1 cellular context compared by ENCODE assay signal in the genomic region with DNA sequence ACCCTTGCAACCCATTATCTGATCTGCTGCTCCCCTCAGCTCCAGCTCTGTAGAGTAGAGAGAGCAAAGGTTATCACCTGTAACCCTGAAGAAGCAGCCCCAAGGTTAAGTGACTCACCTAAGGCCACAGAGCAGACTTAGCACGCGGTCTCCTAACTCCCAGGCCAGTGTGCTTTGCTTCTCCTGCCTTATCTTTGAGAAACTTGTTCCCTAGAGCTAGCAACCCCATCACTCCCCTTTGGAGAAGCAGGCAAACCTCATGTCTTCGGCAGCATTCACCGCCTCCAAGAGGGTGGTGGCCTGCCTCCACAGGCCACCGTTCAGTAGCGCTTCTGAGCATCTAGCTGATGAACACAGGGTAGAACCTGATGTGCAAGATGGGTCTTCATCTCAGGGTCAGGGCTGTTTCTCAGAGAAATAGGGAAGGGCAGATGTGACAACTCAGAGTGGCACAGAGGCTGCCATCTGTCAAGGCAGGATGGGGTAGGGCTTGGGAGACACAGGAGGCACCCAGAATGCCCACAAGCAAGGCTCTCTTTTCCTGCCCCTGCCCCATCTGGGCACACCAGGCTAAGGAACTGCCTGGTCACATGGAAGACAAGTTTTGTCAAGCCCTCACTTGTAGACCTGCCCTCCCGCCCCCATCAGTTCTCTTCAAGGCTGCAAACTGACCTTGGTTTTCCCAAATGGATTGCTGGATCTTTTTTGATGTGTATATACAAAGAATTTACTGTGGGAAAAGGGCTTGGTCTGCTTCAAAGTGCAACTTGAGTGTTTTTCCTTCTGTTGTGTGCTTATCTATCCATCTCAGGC.
TF ChIP-seq lines count a peak whose summit lies in the region.

No MANE protein-coding gene starts in this region.

TF ChIP-seq in K562, 482 proteins besides CTCF, POLR2A, EP300 and RAD21 (continued from another document and continues in another):
- TF ChIP-seq NCOA2 (IDR thresholded peaks at IDR 0.05; ENCODE audit: partially characterized antibody in 2 of 2) (no peak), ZBTB8A (IDR thresholded peaks at IDR 0.05; ENCODE audit: partially characterized antibody) (no peak), ZBTB11 (CRISPR knock-in tag; IDR thresholded peaks at IDR 0.05) (no peak), ASH1L (IDR thresholded peaks at IDR 0.05; ENCODE audit: borderline replicate concordance, low read depth, partially characterized antibody) (no peak), SAFB (IDR thresholded peaks at IDR 0.05; ENCODE audit: borderline replicate concordance, low read depth, low read length) (no peak), CBX3 (IDR thresholded peaks at IDR 0.05; ENCODE audit: borderline replicate concordance in 1 of 2, low read length in 2 of 2) (peak in 1 of 2 experiments; percentile 38; a peak in 1 of 3 replicates), NR4A1 (CRISPR knock-in tag; IDR thresholded peaks at IDR 0.05) (no peak), NR4A1 (tag; IDR thresholded peaks at IDR 0.05) (no peak), OTX1 (CRISPR knock-in tag; IDR thresholded peaks at IDR 0.05) (no peak), POLR2H (tag; IDR thresholded peaks at IDR 0.05; ENCODE audit: low read depth) (no peak), ZC3H4 (CRISPR knock-in tag; IDR thresholded peaks at IDR 0.05; ENCODE audit: borderline replicate concordance) (no peak), ZNF316 (IDR thresholded peaks at IDR 0.05) (no peak), RBFOX2 (IDR thresholded peaks at IDR 0.05; ENCODE audit: low read depth, low read length) (no peak), BACH1 (tag; IDR thresholded peaks at IDR 0.05) (no peak), ZBTB1 (CRISPR knock-in tag; IDR thresholded peaks at IDR 0.05; ENCODE audit: borderline replicate concordance, low read depth) (0 out of 2 replicates have a peak, but pooled peaks have one; percentile 53), KLF1 (tag; IDR thresholded peaks at IDR 0.05) (no peak), GABPB2 (CRISPR knock-in tag; conservative IDR thresholded peaks at IDR 0.05) (no peak), ZZZ3 (IDR thresholded peaks at IDR 0.05) (no peak), BRD4 (IDR thresholded peaks at IDR 0.05) (no peak), SRSF9 (IDR thresholded peaks at IDR 0.05; ENCODE audit: borderline replicate concordance, low read depth, low read length) (no peak), MTF1 (CRISPR knock-in tag; IDR thresholded peaks at IDR 0.05; ENCODE audit: borderline replicate concordance) (no peak), TFE3 (CRISPR knock-in tag; IDR thresholded peaks at IDR 0.05) (no peak), HDAC3 (IDR thresholded peaks at IDR 0.05; ENCODE audit: borderline replicate concordance, partially characterized antibody) (no peak), SIRT6 (IDR thresholded peaks at IDR 0.05; ENCODE audit: low read depth, low read length) (no peak), CC2D1A (IDR thresholded peaks at IDR 0.05) (no peak), NONO (IDR thresholded peaks at IDR 0.05; ENCODE audit: low read depth in 2 of 2, low read length in 1 of 2) (no peak), PHB2 (IDR thresholded peaks at IDR 0.05; ENCODE audit: low read depth) (no peak), NEUROD1 (IDR thresholded peaks at IDR 0.05; ENCODE audit: borderline replicate concordance, low read depth, low read length, partially characterized antibody) (peak; percentile 38), MCM3 (IDR thresholded peaks at IDR 0.05) (no peak), ZNF584 (CRISPR knock-in tag; IDR thresholded peaks at IDR 0.05; ENCODE audit: low read depth) (no peak), RNF2 (IDR thresholded peaks at IDR 0.05) (no peak), MTA3 (IDR thresholded peaks at IDR 0.05; ENCODE audit: borderline replicate concordance) (0 out of 2 replicates have a peak, but pooled peaks have one; percentile 24), ZNF23 (CRISPR knock-in tag; IDR thresholded peaks at IDR 0.05) (no peak), SRF (CRISPR knock-in tag; IDR thresholded peaks at IDR 0.05) (no peak), JUND (IDR thresholded peaks at IDR 0.05; ENCODE audit: borderline replicate concordance, low read depth, low read length) (peak; percentile 91), JUND (tag; IDR thresholded peaks at IDR 0.05; ENCODE audit: borderline replicate concordance, low read depth, low read length) (peak; percentile 83; the same call in 2 of the 3 replicates), ZNF282 (CRISPR knock-in tag; IDR thresholded peaks at IDR 0.05) (no peak), CREB1 (IDR thresholded peaks at IDR 0.05) (no peak), CREB1 (CRISPR knock-in tag; IDR thresholded peaks at IDR 0.05) (peak; percentile 20; the same call in 1 of the 2 replicates), MED1 (CRISPR knock-in tag; IDR thresholded peaks at IDR 0.05; ENCODE audit: borderline replicate concordance) (no peak), FOXK2 (conservative IDR thresholded peaks at IDR 0.05 in 1 of 2, IDR thresholded peaks at IDR 0.05 in 1 of 2; ENCODE audit: low read depth in 2 of 2) (no peak)
- TF ChIP-seq, protein P1, sequence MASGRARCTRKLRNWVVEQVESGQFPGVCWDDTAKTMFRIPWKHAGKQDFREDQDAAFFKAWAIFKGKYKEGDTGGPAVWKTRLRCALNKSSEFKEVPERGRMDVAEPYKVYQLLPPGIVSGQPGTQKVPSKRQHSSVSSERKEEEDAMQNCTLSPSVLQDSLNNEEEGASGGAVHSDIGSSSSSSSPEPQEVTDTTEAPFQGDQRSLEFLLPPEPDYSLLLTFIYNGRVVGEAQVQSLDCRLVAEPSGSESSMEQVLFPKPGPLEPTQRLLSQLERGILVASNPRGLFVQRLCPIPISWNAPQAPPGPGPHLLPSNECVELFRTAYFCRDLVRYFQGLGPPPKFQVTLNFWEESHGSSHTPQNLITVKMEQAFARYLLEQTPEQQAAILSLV (tag; IDR thresholded peaks at IDR 0.05), result no peak
- TF ChIP-seq, protein P2, sequence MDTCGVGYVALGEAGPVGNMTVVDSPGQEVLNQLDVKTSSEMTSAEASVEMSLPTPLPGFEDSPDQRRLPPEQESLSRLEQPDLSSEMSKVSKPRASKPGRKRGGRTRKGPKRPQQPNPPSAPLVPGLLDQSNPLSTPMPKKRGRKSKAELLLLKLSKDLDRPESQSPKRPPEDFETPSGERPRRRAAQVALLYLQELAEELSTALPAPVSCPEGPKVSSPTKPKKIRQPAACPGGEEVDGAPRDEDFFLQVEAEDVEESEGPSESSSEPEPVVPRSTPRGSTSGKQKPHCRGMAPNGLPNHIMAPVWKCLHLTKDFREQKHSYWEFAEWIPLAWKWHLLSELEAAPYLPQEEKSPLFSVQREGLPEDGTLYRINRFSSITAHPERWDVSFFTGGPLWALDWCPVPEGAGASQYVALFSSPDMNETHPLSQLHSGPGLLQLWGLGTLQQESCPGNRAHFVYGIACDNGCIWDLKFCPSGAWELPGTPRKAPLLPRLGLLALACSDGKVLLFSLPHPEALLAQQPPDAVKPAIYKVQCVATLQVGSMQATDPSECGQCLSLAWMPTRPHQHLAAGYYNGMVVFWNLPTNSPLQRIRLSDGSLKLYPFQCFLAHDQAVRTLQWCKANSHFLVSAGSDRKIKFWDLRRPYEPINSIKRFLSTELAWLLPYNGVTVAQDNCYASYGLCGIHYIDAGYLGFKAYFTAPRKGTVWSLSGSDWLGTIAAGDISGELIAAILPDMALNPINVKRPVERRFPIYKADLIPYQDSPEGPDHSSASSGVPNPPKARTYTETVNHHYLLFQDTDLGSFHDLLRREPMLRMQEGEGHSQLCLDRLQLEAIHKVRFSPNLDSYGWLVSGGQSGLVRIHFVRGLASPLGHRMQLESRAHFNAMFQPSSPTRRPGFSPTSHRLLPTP (IDR thresholded peaks at IDR 0.05; ENCODE audit: borderline replicate concordance, extremely low read depth, insufficient read length), result no peak
- TF ChIP-seq, protein P3, sequence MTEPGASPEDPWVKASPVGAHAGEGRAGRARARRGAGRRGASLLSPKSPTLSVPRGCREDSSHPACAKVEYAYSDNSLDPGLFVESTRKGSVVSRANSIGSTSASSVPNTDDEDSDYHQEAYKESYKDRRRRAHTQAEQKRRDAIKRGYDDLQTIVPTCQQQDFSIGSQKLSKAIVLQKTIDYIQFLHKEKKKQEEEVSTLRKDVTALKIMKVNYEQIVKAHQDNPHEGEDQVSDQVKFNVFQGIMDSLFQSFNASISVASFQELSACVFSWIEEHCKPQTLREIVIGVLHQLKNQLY (CRISPR knock-in tag; conservative IDR thresholded peaks at IDR 0.05), result no peak
- TF ChIP-seq, protein P4, sequence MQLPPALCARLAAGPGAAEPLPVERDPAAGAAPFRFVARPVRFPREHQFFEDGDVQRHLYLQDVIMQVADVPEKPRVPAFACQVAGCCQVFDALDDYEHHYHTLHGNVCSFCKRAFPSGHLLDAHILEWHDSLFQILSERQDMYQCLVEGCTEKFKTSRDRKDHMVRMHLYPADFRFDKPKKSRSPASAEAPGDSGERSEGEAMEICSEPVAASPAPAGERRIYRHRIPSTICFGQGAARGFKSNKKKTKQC (CRISPR knock-in tag; IDR thresholded peaks at IDR 0.05), result no peak
- TF ChIP-seq, protein P5, sequence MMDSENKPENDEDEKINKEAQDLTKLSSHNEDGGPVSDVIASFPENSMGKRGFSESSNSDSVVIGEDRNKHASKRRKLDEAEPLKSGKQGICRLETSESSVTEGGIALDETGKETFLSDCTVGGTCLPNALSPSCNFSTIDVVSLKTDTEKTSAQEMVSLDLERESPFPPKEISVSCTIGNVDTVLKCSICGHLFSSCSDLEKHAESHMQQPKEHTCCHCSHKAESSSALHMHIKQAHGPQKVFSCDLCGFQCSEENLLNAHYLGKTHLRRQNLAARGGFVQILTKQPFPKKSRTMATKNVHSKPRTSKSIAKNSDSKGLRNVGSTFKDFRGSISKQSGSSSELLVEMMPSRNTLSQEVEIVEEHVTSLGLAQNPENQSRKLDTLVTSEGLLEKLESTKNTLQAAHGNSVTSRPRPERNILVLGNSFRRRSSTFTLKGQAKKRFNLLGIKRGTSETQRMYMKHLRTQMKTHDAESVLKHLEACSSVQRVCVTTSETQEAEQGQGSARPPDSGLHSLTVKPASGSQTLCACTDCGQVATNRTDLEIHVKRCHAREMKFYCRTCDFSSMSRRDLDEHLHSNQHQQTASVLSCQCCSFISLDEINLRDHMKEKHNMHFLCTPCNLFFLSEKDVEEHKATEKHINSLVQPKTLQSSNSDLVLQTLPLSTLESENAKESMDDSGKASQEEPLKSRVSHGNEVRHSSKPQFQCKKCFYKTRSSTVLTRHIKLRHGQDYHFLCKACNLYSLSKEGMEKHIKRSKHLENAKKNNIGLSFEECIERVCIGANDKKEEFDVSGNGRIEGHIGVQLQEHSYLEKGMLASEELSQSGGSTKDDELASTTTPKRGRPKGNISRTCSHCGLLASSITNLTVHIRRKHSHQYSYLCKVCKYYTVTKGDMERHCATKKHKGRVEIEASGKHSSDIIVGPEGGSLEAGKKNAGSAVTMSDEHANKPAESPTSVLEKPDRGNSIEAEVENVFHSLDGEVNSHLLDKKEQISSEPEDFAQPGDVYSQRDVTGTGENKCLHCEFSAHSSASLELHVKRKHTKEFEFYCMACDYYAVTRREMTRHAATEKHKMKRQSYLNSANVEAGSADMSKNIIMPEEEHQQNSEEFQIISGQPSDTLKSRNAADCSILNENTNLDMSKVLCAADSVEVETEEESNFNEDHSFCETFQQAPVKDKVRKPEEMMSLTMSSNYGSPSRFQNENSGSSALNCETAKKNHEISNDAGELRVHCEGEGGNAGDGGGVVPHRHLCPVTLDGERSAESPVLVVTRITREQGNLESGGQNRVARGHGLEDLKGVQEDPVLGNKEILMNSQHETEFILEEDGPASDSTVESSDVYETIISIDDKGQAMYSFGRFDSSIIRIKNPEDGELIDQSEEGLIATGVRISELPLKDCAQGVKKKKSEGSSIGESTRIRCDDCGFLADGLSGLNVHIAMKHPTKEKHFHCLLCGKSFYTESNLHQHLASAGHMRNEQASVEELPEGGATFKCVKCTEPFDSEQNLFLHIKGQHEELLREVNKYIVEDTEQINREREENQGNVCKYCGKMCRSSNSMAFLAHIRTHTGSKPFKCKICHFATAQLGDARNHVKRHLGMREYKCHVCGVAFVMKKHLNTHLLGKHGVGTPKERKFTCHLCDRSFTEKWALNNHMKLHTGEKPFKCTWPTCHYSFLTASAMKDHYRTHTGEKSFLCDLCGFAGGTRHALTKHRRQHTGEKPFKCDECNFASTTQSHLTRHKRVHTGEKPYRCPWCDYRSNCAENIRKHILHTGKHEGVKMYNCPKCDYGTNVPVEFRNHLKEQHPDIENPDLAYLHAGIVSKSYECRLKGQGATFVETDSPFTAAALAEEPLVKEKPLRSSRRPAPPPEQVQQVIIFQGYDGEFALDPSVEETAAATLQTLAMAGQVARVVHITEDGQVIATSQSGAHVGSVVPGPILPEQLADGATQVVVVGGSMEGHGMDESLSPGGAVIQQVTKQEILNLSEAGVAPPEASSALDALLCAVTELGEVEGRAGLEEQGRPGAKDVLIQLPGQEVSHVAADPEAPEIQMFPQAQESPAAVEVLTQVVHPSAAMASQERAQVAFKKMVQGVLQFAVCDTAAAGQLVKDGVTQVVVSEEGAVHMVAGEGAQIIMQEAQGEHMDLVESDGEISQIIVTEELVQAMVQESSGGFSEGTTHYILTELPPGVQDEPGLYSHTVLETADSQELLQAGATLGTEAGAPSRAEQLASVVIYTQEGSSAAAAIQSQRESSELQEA (IDR thresholded peaks at IDR 0.05; ENCODE audit: low read depth), result no peak
